In genomic region chr6:12190252-12190651, GRCh38 we compare ENCODE assay signal across 25 cellular contexts.
A peak's percentile ranks its signal among the peaks of the same experiment; 100 is the strongest.
DNase-seq lines count a peak whose midpoint lies in the region; ATAC-seq, FAIRE-seq and TF ChIP-seq lines count a peak whose summit lies in the region.
"Had no signal": no experiment of that assay in that cellular context is flagged by ENCODE, and none has a peak within 500 bp of the region (broad histone marks: within the 10 kb centered on the region; RNA-seq: fewer than 3 reads in every experiment).

No MANE protein-coding gene starts in this region.

- H3K9ac ChIP-seq in H1 (replicated peaks in 1 of 4; ENCODE audit: extremely low read depth in 1 of 4, low read depth in 3 of 4, low read length in 3 of 4): no peak overlapping the region
- no peak overlapping the region for H3K9ac ChIP-seq in neuronal stem cell (ENCODE audit: low read depth, low read length, poor library complexity)
- H3K9ac ChIP-seq: BLaER1 treated with 17β-estradiol and CSF1 and Interleukin-3, amounts not matched to agents 10 nM and 100 nM; GM23248 had no signal

- no peak overlapping the region for H2BK15ac ChIP-seq in H1 (ENCODE audit: low read length)
- no peak overlapping the region for H2BK15ac ChIP-seq in neuronal stem cell (ENCODE audit: low read length)

- no peak overlapping the region for H3K14ac ChIP-seq in H1 (ENCODE audit: insufficient read length)
- H3K14ac ChIP-seq in neuronal stem cell (ENCODE audit: low read length): no peak overlapping the region

- H3K27me3 Mint-ChIP-seq in GM23338 (ENCODE audit: insufficient read depth, low read depth, poor library complexity) (no peaks in the 10 kb centered on the region), WTC11 (ENCODE audit: low read depth) (no peaks in the 10 kb centered on the region), MCF 10A (ENCODE audit: insufficient read depth, unreplicated experiment) (no peaks in the 10 kb centered on the region)
- peaks cover 7% of the 10 kb centered on the region for H3K27me3 Mint-ChIP-seq in activated CD8-positive, alpha-beta T cell treated with anti-CD3 and anti-CD28 coated beads, Interleukin-2, amount 10 ng/mL, durations not matched to agents 7 days and 5 days (ENCODE audit: low read depth)
- H3K27me3 Mint-ChIP-seq: CD4-positive, alpha-beta T cell had no signal

- H3K4ac ChIP-seq in H1 (replicated peaks; ENCODE audit: insufficient read length, low read depth, low read length) (no peak overlapping the region), neuronal stem cell (ENCODE audit: low read length) (no peak overlapping the region)

- H2AK5ac ChIP-seq in H1 (ENCODE audit: low read depth, low read length): no peak overlapping the region
- no peak overlapping the region for H2AK5ac ChIP-seq in neuronal stem cell (ENCODE audit: low read depth, low read length)

- TF ChIP-seq CTCF in GM23338 (conservative IDR thresholded peaks at IDR 0.05; ENCODE audit: low read depth in 2 of 2) (no peak), WTC11 (IDR thresholded peaks at IDR 0.05) (no peak), H1 (IDR thresholded peaks at IDR 0.05; ENCODE audit: control extremely low read depth in 1 of 3, insufficient read depth in 1 of 3, low read depth in 1 of 3, low read length in 3 of 3) (no peak), MCF 10A (IDR thresholded peaks at IDR 0.05; ENCODE audit: unreplicated experiment) (no peak)

- no peak overlapping the region for H3K56ac ChIP-seq in H1 (replicated peaks; ENCODE audit: insufficient read length, low read depth, low read length)

- no peak overlapping the region for H2BK20ac ChIP-seq in H1 (ENCODE audit: low read length)

- H3K27ac ChIP-seq in GM23338 (ENCODE audit: low read depth) (no peak overlapping the region), H1 (ENCODE audit: low read depth, low read length) (no peak overlapping the region), neuronal stem cell (replicated peaks; ENCODE audit: low read length) (peak overlapping the region; percentile 88)
- H3K27ac ChIP-seq: 22Rv1; BLaER1 treated with 17β-estradiol and CSF1 and Interleukin-3, amounts not matched to agents 10 nM and 100 nM; GM23248 had no signal

- H3K4me3 ChIP-seq in GM23338 (no peak overlapping the region), H1 (ENCODE audit: extremely low read depth in 1 of 4, insufficient read depth in 2 of 4, low read depth in 3 of 4, low read length in 4 of 4) (no peak overlapping the region), neuronal stem cell (ENCODE audit: low read length in 2 of 2) (no peak overlapping the region)
- H3K4me3 ChIP-seq: BLaER1 treated with 17β-estradiol and CSF1 and Interleukin-3, amounts not matched to agents 10 nM and 100 nM; GM12878; GM23248 had no signal

- no peak for DNase-seq in GM23338 (ENCODE audit: low spot score)
- DNase-seq in WTC11 (ENCODE audit: low spot score): no peak
- DNase-seq in H1 (ENCODE audit: low read depth in 1 of 2, low spot score in 2 of 2): no peak
- peak; percentile 33 for DNase-seq in neuronal stem cell (ENCODE audit: low spot score)
- no peak for DNase-seq in NCI-H446 (lab: John Stamatoyannopoulos, UW)
- no peak for DNase-seq in MCF 10A (ENCODE audit: unreplicated experiment)
- no peak for DNase-seq in activated CD8-positive, alpha-beta T cell treated with anti-CD3 and anti-CD28 coated beads, Interleukin-2, amount 10 ng/mL, durations not matched to agents 7 days and 5 days
- DNase-seq: ACHN; AML-193; BE2C; CD4-positive, alpha-beta T cell; CD8-positive, alpha-beta memory T cell; DMS 273 treated with DMSO at 0.1 percent for 48 hours; DMS79; EL; GDM1; GM23248 had no signal

- TF ChIP-seq EP300 in H1 (IDR thresholded peaks at IDR 0.05; ENCODE audit: borderline replicate concordance in 1 of 2, low read depth in 2 of 2, low read length in 2 of 2): no peak

- H2BK120ac ChIP-seq in H1 (replicated peaks; ENCODE audit: low read depth, low read length) (no peak overlapping the region), neuronal stem cell (ENCODE audit: low read depth, low read length) (no peak overlapping the region)

- H4K5ac ChIP-seq in H1 (ENCODE audit: insufficient read length, low read depth, low read length): no peak overlapping the region

- POLR2A ChIA-PET in WTC11 (lab: Charles Lee) (no interaction called here), H1 (lab: Charles Lee; ENCODE audit: partially characterized antibody) (no interaction called here), MCF 10A (lab: Yijun Ruan, JAX) (no interaction called here)
- POLR2A ChIA-PET in activated CD8-positive, alpha-beta T cell treated with anti-CD3 and anti-CD28 coated beads, Interleukin-2, amount 10 ng/mL, durations not matched to agents 7 days and 5 days (lab: Charles Lee): no interaction called here

- H4K91ac ChIP-seq in H1 (replicated peaks; ENCODE audit: insufficient read length, low read length): no peak overlapping the region
- no peak overlapping the region for H4K91ac ChIP-seq in neuronal stem cell (ENCODE audit: low read depth, low read length, poor library complexity)

- TF ChIP-seq POLR2A in H1 (IDR thresholded peaks at IDR 0.05; ENCODE audit: control extremely low read depth in 1 of 2, low read depth in 2 of 2, low read length in 2 of 2): no peak

- H3K9me3 ChIP-seq in H1 (ENCODE audit: insufficient read depth in 2 of 2, low read depth in 1 of 2, low read length in 1 of 2) (no peaks in the 10 kb centered on the region), neuronal stem cell (replicated peaks in 1 of 2; ENCODE audit: control insufficient read depth in 2 of 2, insufficient read depth in 1 of 2, low read depth in 1 of 2, low read length in 2 of 2) (no peaks in the 10 kb centered on the region)
- H3K9me3 ChIP-seq: BE2C had no signal

- no peaks in the 10 kb centered on the region for H3K9me3 Mint-ChIP-seq in GM23338
- H3K9me3 Mint-ChIP-seq in WTC11: no peaks in the 10 kb centered on the region
- no peaks in the 10 kb centered on the region for H3K9me3 Mint-ChIP-seq in MCF 10A (ENCODE audit: unreplicated experiment)
- H3K9me3 Mint-ChIP-seq in activated CD8-positive, alpha-beta T cell treated with anti-CD3 and anti-CD28 coated beads, Interleukin-2, amount 10 ng/mL, durations not matched to agents 7 days and 5 days (ENCODE audit: insufficient read depth): no peaks in the 10 kb centered on the region
- H3K9me3 Mint-ChIP-seq: CD4-positive, alpha-beta T cell; CD8-positive, alpha-beta memory T cell had no signal

- FAIRE-seq in H1 (lab: Jason Lieb, UNC): no peak
- FAIRE-seq: A204.1, D721Med, GM12878, GM19239, H54 had no signal

- no peak overlapping the region for H3K18ac ChIP-seq in H1 (ENCODE audit: extremely low read depth, low read length)
- no peak overlapping the region for H3K18ac ChIP-seq in neuronal stem cell (ENCODE audit: low read length)

- H2BK5ac ChIP-seq in H1 (ENCODE audit: low read depth, low read length) (no peak overlapping the region), neuronal stem cell (ENCODE audit: low read length) (no peak overlapping the region)

- intact Hi-C loops in MCF 10A (cut with micrococcal nuclease): no loop called here

- H3K27ac Mint-ChIP-seq in GM23338 (no peak overlapping the region), WTC11 (peak overlapping the region; percentile 46; the same call in 1 of the 2 replicates), MCF 10A (ENCODE audit: low read depth, unreplicated experiment) (no peak overlapping the region)
- no peak overlapping the region for H3K27ac Mint-ChIP-seq in activated CD8-positive, alpha-beta T cell treated with anti-CD3 and anti-CD28 coated beads, Interleukin-2, amount 10 ng/mL, durations not matched to agents 7 days and 5 days
- H3K27ac Mint-ChIP-seq: CD14-positive monocyte; CD4-positive, alpha-beta T cell; CD8-positive, alpha-beta memory T cell had no signal

- BruUV-seq in MCF 10A (replicated peaks; lab: Mats Ljungman, UMichigan): no TSS peak

- no peak overlapping the region for H3K4me3 Mint-ChIP-seq in GM23338
- no peak overlapping the region for H3K4me3 Mint-ChIP-seq in WTC11
- no peak overlapping the region for H3K4me3 Mint-ChIP-seq in MCF 10A (ENCODE audit: unreplicated experiment)
- no peak overlapping the region for H3K4me3 Mint-ChIP-seq in activated CD8-positive, alpha-beta T cell treated with anti-CD3 and anti-CD28 coated beads, Interleukin-2, amount 10 ng/mL, durations not matched to agents 7 days and 5 days
- H3K4me3 Mint-ChIP-seq: CD14-positive monocyte; CD4-positive, alpha-beta T cell; CD8-positive, alpha-beta memory T cell had no signal

- H3K36me3 Mint-ChIP-seq in GM23338 (ENCODE audit: low read depth): no peaks in the 10 kb centered on the region
- H3K36me3 Mint-ChIP-seq in WTC11: no peaks in the 10 kb centered on the region
- H3K36me3 Mint-ChIP-seq in MCF 10A (ENCODE audit: insufficient read depth, unreplicated experiment): no peaks in the 10 kb centered on the region
- no peaks in the 10 kb centered on the region for H3K36me3 Mint-ChIP-seq in activated CD8-positive, alpha-beta T cell treated with anti-CD3 and anti-CD28 coated beads, Interleukin-2, amount 10 ng/mL, durations not matched to agents 7 days and 5 days (ENCODE audit: low read depth)
- H3K36me3 Mint-ChIP-seq: CD8-positive, alpha-beta memory T cell had no signal

- no peaks in the 10 kb centered on the region for H3K9me2 ChIP-seq in GM23338 (ENCODE audit: insufficient read depth)

- CTCF ChIA-PET in WTC11 (lab: Charles Lee) (no interaction called here), H1 (lab: Charles Lee; ENCODE audit: partially characterized antibody) (interaction anchor here (0.7 kb wide), 1 partner anchor 9 kb away, joined by 3 read pairs; no protein-coding TSS in a partner anchor), MCF 10A (lab: Yijun Ruan, JAX) (no interaction called here)
- CTCF ChIA-PET in activated CD8-positive, alpha-beta T cell treated with anti-CD3 and anti-CD28 coated beads, Interleukin-2, amount 10 ng/mL, durations not matched to agents 7 days and 5 days (lab: Charles Lee): no interaction called here

- no peaks in the 10 kb centered on the region for H3K36me3 ChIP-seq in GM23338 (ENCODE audit: insufficient read depth)
- H3K36me3 ChIP-seq in H1 (ENCODE audit: control insufficient read depth in 2 of 4, insufficient read depth in 4 of 4, low read length in 3 of 4): no peaks in the 10 kb centered on the region
- H3K36me3 ChIP-seq in neuronal stem cell (replicated peaks in 1 of 2; ENCODE audit: control insufficient read depth in 2 of 2, insufficient read depth in 2 of 2, low read length in 2 of 2): no peaks in the 10 kb centered on the region
- H3K36me3 ChIP-seq: BE2C; BLaER1 treated with 17β-estradiol and CSF1 and Interleukin-3, amounts not matched to agents 10 nM and 100 nM had no signal

- H3K23ac ChIP-seq in H1 (ENCODE audit: insufficient read length) (no peak overlapping the region), neuronal stem cell (ENCODE audit: low read depth, low read length, poor library complexity) (no peak overlapping the region)

- H3K79me1 ChIP-seq in H1 (ENCODE audit: low read depth, low read length) (no peaks in the 10 kb centered on the region), neuronal stem cell (ENCODE audit: low read depth, low read length) (no peaks in the 10 kb centered on the region)

- H3K4me2 ChIP-seq in GM23338: no peak overlapping the region
- H3K4me2 ChIP-seq in H1 (ENCODE audit: insufficient read depth in 1 of 2, low read depth in 2 of 2, low read length in 2 of 2): no peak overlapping the region
- H3K4me2 ChIP-seq in neuronal stem cell (ENCODE audit: insufficient read depth, low read length, poor library complexity, severe bottlenecking): peak overlapping the region; percentile 19
- H3K4me2 ChIP-seq: BLaER1 treated with 17β-estradiol and CSF1 and Interleukin-3, amounts not matched to agents 10 nM and 100 nM had no signal

- H3K79me2 ChIP-seq in GM23338 (replicated peaks; ENCODE audit: insufficient read depth) (no peaks in the 10 kb centered on the region), H1 (ENCODE audit: control insufficient read depth in 1 of 2, insufficient read depth in 2 of 2, low read length in 2 of 2) (no peaks in the 10 kb centered on the region)

- no peak for TF ChIP-seq RAD21 in H1 (IDR thresholded peaks at IDR 0.05 in 1 of 2, conservative IDR thresholded peaks at IDR 0.05 in 1 of 2; ENCODE audit: low read depth in 2 of 2, low read length in 2 of 2)

- no peak overlapping the region for H4K8ac ChIP-seq in H1 (ENCODE audit: extremely low read depth, insufficient read depth, low read length)
- no peak overlapping the region for H4K8ac ChIP-seq in neuronal stem cell (ENCODE audit: low read depth, low read length)

- WGBS in H1 (ENCODE audit: extremely low coverage in 1 of 2, insufficient coverage in 1 of 2, insufficient read length in 1 of 2, insufficient replicate concordance in 2 of 2, low coverage in 1 of 2, low lambda C conversion rate in 2 of 2, missing lambda C conversion rate in 1 of 2), 2 experiments: 84% methylated on average over 7 of the region's 7 CpGs; no CpG with 5 or more reads in 1 of the 2 experiments
- no CpG with 5 or more reads among the region's 7 CpGs for WGBS in neuronal stem cell (ENCODE audit: extremely low coverage in 2 of 2, insufficient read length in 2 of 2, insufficient replicate concordance in 1 of 2), 2 donors

- no peak overlapping the region; the same call in 1 of the 2 replicates for H2BK12ac ChIP-seq in H1 (ENCODE audit: low read depth, low read length)
- H2BK12ac ChIP-seq in neuronal stem cell (ENCODE audit: low read length): no peak overlapping the region

- H4K20me1 ChIP-seq in GM23338 (replicated peaks; ENCODE audit: insufficient read depth) (no peaks in the 10 kb centered on the region), H1 (replicated peaks in 1 of 2; ENCODE audit: control insufficient read depth in 1 of 2, insufficient read depth in 2 of 2, low read length in 2 of 2) (no peaks in the 10 kb centered on the region)
- H4K20me1 ChIP-seq: BLaER1 treated with 17β-estradiol and CSF1 and Interleukin-3, amounts not matched to agents 10 nM and 100 nM had no signal

- H3K23me2 ChIP-seq in H1 (ENCODE audit: low read depth, low read length): no peaks in the 10 kb centered on the region

- H3K4me1 Mint-ChIP-seq in GM23338 (peaks cover 4% of the 10 kb centered on the region; the same call in 1 of the 3 replicates), WTC11 (peaks cover 4% of the 10 kb centered on the region; the same call in 1 of the 2 replicates), MCF 10A (ENCODE audit: insufficient read depth, unreplicated experiment) (peaks cover 3% of the 10 kb centered on the region)
- H3K4me1 Mint-ChIP-seq in activated CD8-positive, alpha-beta T cell treated with anti-CD3 and anti-CD28 coated beads, Interleukin-2, amount 10 ng/mL, durations not matched to agents 7 days and 5 days (ENCODE audit: low read depth): no peaks in the 10 kb centered on the region
- H3K4me1 Mint-ChIP-seq: CD8-positive, alpha-beta memory T cell had no signal

- ATAC-seq in GM23338: peak; percentile 29; the same call in 1 of the 3 replicates
- peak; percentile 60; the same call in 1 of the 2 replicates for ATAC-seq in WTC11
- no peak for ATAC-seq in activated CD8-positive, alpha-beta T cell treated with anti-CD3 and anti-CD28 coated beads, Interleukin-2, amount 10 ng/mL, durations not matched to agents 7 days and 5 days
- ATAC-seq: GM12878 had no signal

- H3F3A ChIP-seq in GM23338 (replicated peaks; ENCODE audit: low read depth): no peaks in the 10 kb centered on the region

- H3K27me3 ChIP-seq in GM23338 (ENCODE audit: insufficient read depth): no peaks in the 10 kb centered on the region
- no peaks in the 10 kb centered on the region for H3K27me3 ChIP-seq in H1 (replicated peaks in 1 of 4; ENCODE audit: control insufficient read depth in 3 of 4, extremely low read depth in 1 of 4, insufficient read depth in 3 of 4, low read length in 3 of 4)
- no peaks in the 10 kb centered on the region for H3K27me3 ChIP-seq in neuronal stem cell (ENCODE audit: control insufficient read depth in 3 of 3, insufficient read depth in 3 of 3, low read depth in 1 of 3, low read length in 3 of 3)
- H3K27me3 ChIP-seq: BE2C; BLaER1 treated with 17β-estradiol and CSF1 and Interleukin-3, amounts not matched to agents 10 nM and 100 nM had no signal

- H3K4me1 ChIP-seq in GM23338 (ENCODE audit: insufficient read depth) (no peaks in the 10 kb centered on the region), H1 (replicated peaks in 1 of 4; ENCODE audit: control insufficient read depth in 3 of 4, insufficient read depth in 4 of 4, low read length in 3 of 4) (no peaks in the 10 kb centered on the region), neuronal stem cell (ENCODE audit: control insufficient read depth in 2 of 2, insufficient read depth in 1 of 2, low read depth in 1 of 2, low read length in 2 of 2) (peaks cover 0 to 2% of the 10 kb centered on the region in 2 donors)
- H3K4me1 ChIP-seq: BE2C; BLaER1 treated with 17β-estradiol and CSF1 and Interleukin-3, amounts not matched to agents 10 nM and 100 nM had no signal

- peak overlapping the region; percentile 35; the same call in 1 of the 2 replicates for H2AFZ ChIP-seq in GM23338
- H2AFZ ChIP-seq in H1 (ENCODE audit: low read length): 0 out of 2 replicates have a peak overlapping the region, but pooled peaks have one; percentile 58
- peak overlapping the region; percentile 62 for H2AFZ ChIP-seq in neuronal stem cell (ENCODE audit: low read length)
- H2AFZ ChIP-seq: GM23248 had no signal
